Comparison of ENCODE assay signal across 17 cellular contexts in the genomic region with DNA sequence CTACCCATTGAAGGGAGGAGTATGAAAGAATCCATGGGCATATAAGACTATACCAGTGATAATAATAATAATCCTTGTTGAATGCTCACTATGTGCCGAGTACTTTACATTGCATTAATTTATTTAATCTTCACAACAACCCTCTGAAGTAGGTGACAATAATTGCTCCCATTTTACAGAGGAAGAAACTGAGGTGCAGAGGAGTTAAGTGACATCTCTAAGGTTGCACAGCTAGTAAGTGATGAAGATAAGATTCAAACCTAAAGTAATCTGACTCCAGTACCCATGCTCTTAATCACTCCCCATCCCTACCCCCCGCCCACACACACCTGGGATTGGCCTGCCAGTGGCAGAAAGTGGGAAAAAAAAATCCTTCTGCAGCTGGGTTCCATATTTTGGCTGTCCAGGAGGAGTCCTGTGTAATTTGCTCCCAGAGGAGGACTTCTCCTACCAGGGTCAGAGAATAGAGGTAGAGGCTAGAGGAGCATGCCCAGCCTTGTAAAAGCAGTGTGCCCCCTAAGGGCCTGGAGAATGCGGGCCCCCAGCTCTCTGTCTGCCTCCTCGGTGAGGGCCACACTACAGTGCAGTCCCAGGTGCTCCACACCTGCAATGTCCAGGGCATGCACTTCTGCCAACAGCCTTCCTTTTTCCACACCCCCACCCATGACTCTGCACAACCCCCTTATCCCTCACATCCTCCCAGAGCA. TPM values are rescaled to one million over a fixed set of nuclear protein-coding genes. Genes with fewer than 3 reads are reported as not detected.
DNase-seq lines count a peak whose midpoint lies in the region; TF ChIP-seq lines count a peak whose summit lies in the region.
"Had no signal": no experiment of that assay in that cellular context is flagged by ENCODE, and none has a peak within 500 bp of the region (broad histone marks: within the 10 kb centered on the region; RNA-seq: fewer than 3 reads in every experiment).

No MANE protein-coding gene starts in this region.

- peaks cover 9% of the 10 kb centered on the region for H3K4me1 ChIP-seq in HUES6 (ENCODE audit: control insufficient read depth, insufficient read depth, low read length)
- H3K4me1 ChIP-seq in thyroid gland = peaks cover 4 to 9% of the 10 kb centered on the region in 2 donors
- no peaks in the 10 kb centered on the region for H3K4me1 ChIP-seq in uterus

- H3K4me3 ChIP-seq in HUES6 (ENCODE audit: low read depth, low read length) = peak overlapping the region; percentile 57
- peak overlapping the region in 19 of 59 donors; percentile 18 to 56 (median 49) for H3K4me3 ChIP-seq in dorsolateral prefrontal cortex
- peak overlapping the region in 4 of 7 experiments; percentile 15 to 37 (median 30) for H3K4me3 ChIP-seq in skin epidermis
- H3K4me3 ChIP-seq in thyroid gland (replicated peaks in 1 of 3) = peak overlapping the region in 1 of 3 donors; percentile 24
- no peak overlapping the region for H3K4me3 ChIP-seq in uterus

- intact Hi-C loops in dorsolateral prefrontal cortex (cut with DNase I) (no loop called here), thyroid gland (cut with DNase I) (no loop called here), uterus (cut with DNase I; ENCODE audit: low total_unique reads) (no loop called here)

- H3K27ac ChIP-seq in HUES6 (ENCODE audit: low read depth, low read length) (no peak overlapping the region), dorsolateral prefrontal cortex (peak overlapping the region in 47 of 59 donors; percentile 1 to 82 (median 66)), layer of hippocampus (ENCODE audit: low read depth, low read length) (peak overlapping the region; percentile 59), skin epidermis (no peak overlapping the region), thyroid gland (no peak overlapping the region), uterus (no peak overlapping the region)
- H3K27ac ChIP-seq: adrenal gland, stomach had no signal

- H3K36me3 ChIP-seq in HUES6 (ENCODE audit: control insufficient read depth, insufficient read depth, low read length) (no peaks in the 10 kb centered on the region), thyroid gland (no peaks in the 10 kb centered on the region), uterus (no peaks in the 10 kb centered on the region)
- H3K36me3 ChIP-seq: adrenal gland, stomach had no signal

- TF ChIP-seq POLR2A in thyroid gland (IDR thresholded peaks at IDR 0.05) (no peak), uterus (IDR thresholded peaks at IDR 0.05) (no peak)

- no peak for TF ChIP-seq CTCF in dorsolateral prefrontal cortex (IDR thresholded peaks at IDR 0.05 in 54 of 56, conservative IDR thresholded peaks at IDR 0.05 in 2 of 56; ENCODE audit: low read depth in 1 of 56, partially characterized antibody in 56 of 56)
- no peak for TF ChIP-seq CTCF in thyroid gland (IDR thresholded peaks at IDR 0.05)
- TF ChIP-seq CTCF in uterus (IDR thresholded peaks at IDR 0.05) = no peak

- peak overlapping the region; percentile 5 for H3K9ac ChIP-seq in HUES6 (ENCODE audit: low read length)

- 68 to 81% methylated on average over 4 of the region's 4 CpGs for WGBS in thyroid gland, 2 donors

- H3K9me3 ChIP-seq in HUES6 (ENCODE audit: control insufficient read depth, insufficient read depth, low read depth, low read length) (no peaks in the 10 kb centered on the region), thyroid gland (no peaks in the 10 kb centered on the region), uterus (no peaks in the 10 kb centered on the region)
- H3K9me3 ChIP-seq: adrenal gland, stomach had no signal

- H3K27me3 ChIP-seq in HUES6 (ENCODE audit: control insufficient read depth, insufficient read depth, low read length) (peaks cover 40% of the 10 kb centered on the region), dorsolateral prefrontal cortex (peaks cover 0 to 15% (median 0%) of the 10 kb centered on the region in 45 donors), layer of hippocampus (ENCODE audit: control insufficient read depth, insufficient read depth, low read length) (no peaks in the 10 kb centered on the region), thyroid gland (no peaks in the 10 kb centered on the region), uterus (no peaks in the 10 kb centered on the region)
- H3K27me3 ChIP-seq: adrenal gland had no signal

- no peak for DNase-seq in dorsolateral prefrontal cortex
- no peak for DNase-seq in thyroid gland
- no peak for DNase-seq in HUDEP-2 (lab: John Stamatoyannopoulos, UW; ENCODE audit: unreplicated experiment in 76 of 76)
- DNase-seq in uterus = no peak
- DNase-seq in AG08396 (ENCODE audit: low spot score) = no peak
- DNase-seq: activated CD8-positive, alpha-beta memory T cell treated with anti-CD3 and anti-CD28 coated beads, Interleukin-2, amount 50 U/mL, for 48 hours; DMS 273 treated with DMSO at 0.1 percent for 48 hours; islet precursor cell; NCI-H446 treated with DMSO at 0.1 percent for 48 hours; Right ventricle myocardium superior; stimulated activated CD4-positive, alpha-beta T cell treated with anti-CD3 and anti-CD28 coated beads, Interleukin-4, amount 100 ng/mL, for 24 hours; stomach had no signal

RNA-seq across cellular contexts. Expression of gene TMEM53, which starts 57.8 kb away (rescaled TPM):
- total RNA-seq in dorsolateral prefrontal cortex (10 to 100 TPM in 78 of 120 experiments, 1 to 10 TPM in 42; 6.1 to 18.4 (median 11.0) TPM), thyroid gland (10 to 100 TPM in 1 of 4 donors, 1 to 10 TPM in 3; 3.9 to 10.4 (median 8.0) TPM), uterus (1 to 10 TPM in 3 of 4 donors, not detected in 1; 1.5 to 5.4 (median 3.8) TPM)

RNA-seq across cellular contexts. Expression of gene ARMH1, which starts 58.1 kb away (rescaled TPM):
- total RNA-seq in dorsolateral prefrontal cortex = 10 to 100 TPM in 97 of 120 experiments, 1 to 10 TPM in 23; 5.2 to 28.0 (median 13.0) TPM
- total RNA-seq in thyroid gland = 1 to 10 TPM in 2 of 4 donors, not detected in 2; 1.3 to 1.9 TPM
- 1 to 10 TPM in 3 of 4 donors, not detected in 1; 2.7 to 7.7 (median 5.2) TPM for total RNA-seq in uterus
- total RNA-seq: endothelial cell of umbilical vein had no signal

Comparison
In these comparisons a context has a peak if more than half of its experiments do, and no peak if none do; other contexts are left out.
1. H3K27ac ChIP-seq: peak in dorsolateral prefrontal cortex (47 of 59) and layer of hippocampus (single experiment); none in HUES6 (single experiment), skin epidermis (0 of 21), thyroid gland (0 of 3) and uterus (0 of 2).
2. H3K4me3 ChIP-seq: peak in HUES6 (single experiment) and skin epidermis (4 of 7); none in uterus (0 of 2).